12 cellular contexts compared by ENCODE assay signal in the genomic region with DNA sequence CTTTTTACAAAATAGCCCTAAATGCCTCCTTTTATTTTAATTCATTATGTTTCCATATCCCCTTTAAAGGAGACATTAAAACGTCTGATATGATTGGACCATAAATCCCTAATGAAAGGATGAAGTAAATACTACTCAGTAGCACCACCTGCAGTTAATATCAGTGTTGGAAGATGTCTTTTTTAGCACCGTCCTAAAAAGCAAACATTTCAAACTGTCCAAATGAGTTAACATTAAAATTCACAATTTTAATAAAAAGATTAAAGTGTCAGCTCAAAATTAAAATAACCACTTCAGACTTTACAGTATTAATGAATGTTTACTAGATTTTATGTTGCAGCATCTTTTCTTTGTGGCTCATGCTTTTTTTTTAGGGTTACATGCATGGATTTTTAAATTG. TPM values are rescaled to one million over a fixed set of nuclear protein-coding genes. Genes with fewer than 3 reads are reported as not detected.
DNase-seq lines count a peak whose midpoint lies in the region; ATAC-seq and TF ChIP-seq lines count a peak whose summit lies in the region.
"Had no signal": no experiment of that assay in that cellular context is flagged by ENCODE, and none has a peak within 500 bp of the region (broad histone marks: within the 10 kb centered on the region; RNA-seq: fewer than 3 reads in every experiment).

No MANE protein-coding gene starts in this region.

- H2AK5ac ChIP-seq in IMR-90 (ENCODE audit: low read depth, low read length), result no peak overlapping the region

- H2BK20ac ChIP-seq in IMR-90 (ENCODE audit: low read depth, low read length), result no peak overlapping the region

- H2BK15ac ChIP-seq in IMR-90 (ENCODE audit: low read depth, low read length), result no peak overlapping the region

- no peak overlapping the region for H2BK5ac ChIP-seq in IMR-90 (ENCODE audit: low read depth, low read length, poor library complexity, severe bottlenecking)

- H3K4me3 Mint-ChIP-seq in brain (no peak overlapping the region), nephron (no peak overlapping the region)
- H3K4me3 Mint-ChIP-seq: stimulated activated naive CD8-positive, alpha-beta T cell treated with anti-CD3 and anti-CD28 coated beads, Interleukin-15, amount 100 ng/mL, for 72 hours had no signal

- no peak overlapping the region for H4K8ac ChIP-seq in IMR-90 (ENCODE audit: low read depth in 2 of 2, low read length in 2 of 2)

- no peaks in the 10 kb centered on the region for H3K27me3 Mint-ChIP-seq in brain
- no peaks in the 10 kb centered on the region for H3K27me3 Mint-ChIP-seq in nephron (ENCODE audit: low read depth)
- H3K27me3 Mint-ChIP-seq: stimulated activated naive CD8-positive, alpha-beta T cell treated with anti-CD3 and anti-CD28 coated beads, Interleukin-15, amount 100 ng/mL, for 72 hours had no signal

- H3K56ac ChIP-seq in IMR-90 (ENCODE audit: extremely low read depth, insufficient read depth, low read length), result no peak overlapping the region

- no CpG with 5 or more reads among the region's 2 CpGs for WGBS in IMR-90 (ENCODE audit: extremely low coverage in 2 of 2, insufficient read length in 1 of 2), 2 experiments

- no peak overlapping the region for H3K4me2 ChIP-seq in IMR-90 (ENCODE audit: low read depth, low read length)

- H3K4me1 ChIP-seq in IMR-90 (ENCODE audit: control insufficient read depth, insufficient read depth, low read length), result no peaks in the 10 kb centered on the region

- H4K20me1 ChIP-seq in IMR-90 (ENCODE audit: insufficient read depth, low read length), result peaks cover 12% of the 10 kb centered on the region

- H2AFZ ChIP-seq in IMR-90 (replicated peaks; ENCODE audit: low read length, poor library complexity), result no peak overlapping the region

- POLR2A ChIA-PET in IMR-90 (lab: Charles Lee; ENCODE audit: unreplicated experiment), result no interaction called here

- peaks cover 51% of the 10 kb centered on the region for H3K36me3 ChIP-seq in IMR-90 (ENCODE audit: control insufficient read depth, insufficient read depth, low read length)

- TF ChIP-seq CTCF in IMR-90 (conservative IDR thresholded peaks at IDR 0.05; ENCODE audit: low read depth, low read length), result 0 out of 2 replicates have a peak, but pooled peaks have one; percentile 25
- TF ChIP-seq CTCF in brain (conservative IDR thresholded peaks at IDR 0.05), result peak; percentile 19 to 60
- TF ChIP-seq CTCF in nephron (IDR thresholded peaks at IDR 0.05; ENCODE audit: unreplicated experiment in 3 of 3), result peak; percentile 19 to 39 (median 24)

- no peak for ATAC-seq in IMR-90 (ENCODE audit: low read depth)
- no peak for ATAC-seq in GM21515 (IDR thresholded peaks at IDR 0.05; ENCODE audit: unreplicated experiment)
- no peak for ATAC-seq in HG03175 (IDR thresholded peaks at IDR 0.05; ENCODE audit: unreplicated experiment)
- no peak for ATAC-seq in activated naive CD4-positive, alpha-beta T cell treated with anti-CD3 and anti-CD28 coated beads, Interleukin-2, amount 50 U/mL, for 72 hours
- ATAC-seq: stimulated activated naive CD8-positive, alpha-beta T cell treated with anti-CD3 and anti-CD28 coated beads, Interleukin-15, amount 100 ng/mL, for 72 hours had no signal

- H3K27me3 ChIP-seq in IMR-90 (ENCODE audit: control insufficient read depth, insufficient read depth, low read length), result no peaks in the 10 kb centered on the region

- no TSS peak for BruUV-seq in IMR-90 (replicated peaks; lab: Mats Ljungman, UMichigan)

- H3K4me3 ChIP-seq in IMR-90 (ENCODE audit: insufficient read depth, low read depth, low read length), result no peak overlapping the region

- H3K27ac Mint-ChIP-seq in brain (peak overlapping the region in 1 of 5 experiments; percentile 87), nephron (no peak overlapping the region)
- no peak overlapping the region for H3K27ac Mint-ChIP-seq in activated naive CD4-positive, alpha-beta T cell treated with anti-CD3 and anti-CD28 coated beads, Interleukin-2, amount 50 U/mL, for 72 hours
- H3K27ac Mint-ChIP-seq: stimulated activated naive CD8-positive, alpha-beta T cell treated with anti-CD3 and anti-CD28 coated beads, Interleukin-15, amount 100 ng/mL, for 72 hours had no signal

- H3K79me1 ChIP-seq in IMR-90 (ENCODE audit: low read depth in 1 of 2, low read length in 2 of 2), result peaks cover 34 to 55% of the 10 kb centered on the region in 2 experiments

- TF ChIP-seq RAD21 in IMR-90 (IDR thresholded peaks at IDR 0.05; ENCODE audit: low read length), result no peak

- dilution Hi-C loops in IMR-90 (cut with HindIII; ENCODE audit: low sequenced_read_pairs, unreplicated experiment), result no loop called here

- H3K9me1 ChIP-seq in IMR-90 (ENCODE audit: insufficient read depth, low read length), result peaks cover 9% of the 10 kb centered on the region; the same call in 1 of the 2 replicates

- H3K27ac ChIP-seq in IMR-90 (ENCODE audit: insufficient read depth, low read length), result no peak overlapping the region

- no peak overlapping the region for H3K18ac ChIP-seq in IMR-90 (ENCODE audit: low read depth, low read length)

- H3K9me3 ChIP-seq in IMR-90 (ENCODE audit: control insufficient read depth, insufficient read depth, low read length), result no peaks in the 10 kb centered on the region

- H3K4me1 Mint-ChIP-seq in brain (peaks cover 10% of the 10 kb centered on the region), nephron (no peaks in the 10 kb centered on the region)

- DNase-seq in COLO829 (ENCODE audit: low spot score) (peak; percentile 33), IMR-90 (no peak)
- no peak for DNase-seq in activated naive CD4-positive, alpha-beta T cell treated with anti-CD3 and anti-CD28 coated beads, Interleukin-2, amount 50 U/mL, for 72 hours (ENCODE audit: low spot score in 2 of 2)
- no peak for DNase-seq in effector CD8-positive, alpha-beta T cell (lab: John Stamatoyannopoulos, UW)
- DNase-seq: activated CD8-positive, alpha-beta memory T cell treated with anti-CD3 and anti-CD28 coated beads, Interleukin-2, amount 50 U/mL, for 4 hours; posterior cingulate gyrus; RPMI8226; stimulated activated naive CD8-positive, alpha-beta T cell treated with anti-CD3 and anti-CD28 coated beads, Interleukin-15, amount 100 ng/mL, for 72 hours had no signal

- no peak overlapping the region for H4K91ac ChIP-seq in IMR-90 (ENCODE audit: insufficient read depth, low read depth, low read length)

- H3K9me3 Mint-ChIP-seq in brain (no peaks in the 10 kb centered on the region), nephron (no peaks in the 10 kb centered on the region)
- peaks cover 5 to 6% of the 10 kb centered on the region in 2 donors for H3K9me3 Mint-ChIP-seq in activated naive CD4-positive, alpha-beta T cell treated with anti-CD3 and anti-CD28 coated beads, Interleukin-2, amount 50 U/mL, for 72 hours
- H3K9me3 Mint-ChIP-seq: stimulated activated naive CD8-positive, alpha-beta T cell treated with anti-CD3 and anti-CD28 coated beads, Interleukin-15, amount 100 ng/mL, for 72 hours had no signal

- H3K9ac ChIP-seq in IMR-90 (ENCODE audit: low read depth, low read length), result no peak overlapping the region

- CTCF ChIA-PET in IMR-90 (lab: Yijun Ruan, JAX), result interaction anchor here (1.0 to 1.3 kb wide), 4 partner anchors 8 to 48 kb away, joined by 3 to 6 read pairs (median 4); a partner anchor contains a TSS

- peaks cover 81% of the 10 kb centered on the region for H3K36me3 Mint-ChIP-seq in brain
- H3K36me3 Mint-ChIP-seq in nephron (ENCODE audit: low read depth), result peaks cover 79% of the 10 kb centered on the region
- peaks cover 31 to 45% of the 10 kb centered on the region in 2 donors for H3K36me3 Mint-ChIP-seq in activated naive CD4-positive, alpha-beta T cell treated with anti-CD3 and anti-CD28 coated beads, Interleukin-2, amount 50 U/mL, for 72 hours

- H3K23ac ChIP-seq in IMR-90 (ENCODE audit: low read depth, low read length), result no peak overlapping the region

- H2AK9ac ChIP-seq in IMR-90 (replicated peaks; ENCODE audit: low read depth, low read length, poor library complexity), result no peak overlapping the region

- H3K14ac ChIP-seq in IMR-90 (replicated peaks; ENCODE audit: low read depth, low read length), result no peak overlapping the region

- in situ Hi-C loops in IMR-90 (cut with MboI; ENCODE audit: low sequenced_read_pairs), result loop anchor here (25.0 kb wide), 1 partner anchor 1020 kb away; a partner anchor contains a TSS

- H2BK120ac ChIP-seq in IMR-90 (ENCODE audit: low read depth, low read length), result no peak overlapping the region

- H3K4ac ChIP-seq in IMR-90 (ENCODE audit: low read depth, low read length), result no peak overlapping the region

- no peak overlapping the region for H4K5ac ChIP-seq in IMR-90 (ENCODE audit: low read depth, low read length)

- intact Hi-C loops in IMR-90 (cut with micrococcal nuclease), result no loop called here

- TF ChIP-seq POLR2A in IMR-90 (IDR thresholded peaks at IDR 0.05; ENCODE audit: low read depth, low read length), result no peak

TF ChIP-seq in IMR-90, 13 proteins besides CTCF, POLR2A, EP300 and RAD21 (continues in another document):
- TF ChIP-seq MAFK (IDR thresholded peaks at IDR 0.05; ENCODE audit: low read depth, low read length) (no peak), FOS (IDR thresholded peaks at IDR 0.05; ENCODE audit: low read depth, low read length) (no peak), CHD1 (IDR thresholded peaks at IDR 0.05; ENCODE audit: low read depth, low read length) (no peak)
- TF ChIP-seq, protein P1, sequence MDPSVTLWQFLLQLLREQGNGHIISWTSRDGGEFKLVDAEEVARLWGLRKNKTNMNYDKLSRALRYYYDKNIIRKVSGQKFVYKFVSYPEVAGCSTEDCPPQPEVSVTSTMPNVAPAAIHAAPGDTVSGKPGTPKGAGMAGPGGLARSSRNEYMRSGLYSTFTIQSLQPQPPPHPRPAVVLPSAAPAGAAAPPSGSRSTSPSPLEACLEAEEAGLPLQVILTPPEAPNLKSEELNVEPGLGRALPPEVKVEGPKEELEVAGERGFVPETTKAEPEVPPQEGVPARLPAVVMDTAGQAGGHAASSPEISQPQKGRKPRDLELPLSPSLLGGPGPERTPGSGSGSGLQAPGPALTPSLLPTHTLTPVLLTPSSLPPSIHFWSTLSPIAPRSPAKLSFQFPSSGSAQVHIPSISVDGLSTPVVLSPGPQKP (IDR thresholded peaks at IDR 0.05; ENCODE audit: borderline replicate concordance, low read depth, low read length), result no peak

RNA-seq across cellular contexts. Expression of a gene that starts 12.3 kb away (rescaled TPM):
- 15.0 and 19.9 TPM in 2 replicates for total RNA-seq in IMR-90 (2012; rRNA removed)
- polyA plus RNA-seq in IMR-90 (2012; rRNA removed), result 8.4 and 9.6 TPM in 2 replicates
- 1.7 and 2.7 TPM in 2 replicates for polyA plus RNA-seq in IMR-90 (2012; cell fraction: cytosol; rRNA removed)
- polyA plus RNA-seq in IMR-90 (2012; cell fraction: nucleus; rRNA removed; ENCODE audit: low replicate concordance), result 1.6 and 15.2 TPM in 2 replicates
- polyA plus RNA-seq in brain (ENCODE audit: insufficient read depth, low read depth, low replicate concordance), result 16.7 TPM
- total RNA-seq in activated naive CD4-positive, alpha-beta T cell treated with anti-CD3 and anti-CD28 coated beads, Interleukin-2, amount 50 U/mL, for 72 hours, result 10 to 100 TPM; 22.7 to 34.2 TPM

RNA-seq across cellular contexts. Expression of a gene that starts 47.9 kb away (rescaled TPM):
- total RNA-seq in IMR-90 (2012; rRNA removed), result 29.6 and 36.4 TPM in 2 replicates
- polyA plus RNA-seq in IMR-90 (2012; rRNA removed), result 33.2 and 36.5 TPM in 2 replicates
- 23.2 and 23.4 TPM in 2 replicates for polyA plus RNA-seq in IMR-90 (2012; cell fraction: cytosol; rRNA removed)
- 125 and 193 TPM in 2 replicates for polyA plus RNA-seq in IMR-90 (2012; cell fraction: nucleus; rRNA removed; ENCODE audit: low replicate concordance)
- polyA plus RNA-seq in brain (ENCODE audit: insufficient read depth, low read depth, low replicate concordance), result 25.4 TPM
- 10 to 100 TPM; 15.4 to 22.2 TPM for total RNA-seq in activated naive CD4-positive, alpha-beta T cell treated with anti-CD3 and anti-CD28 coated beads, Interleukin-2, amount 50 U/mL, for 72 hours
